Comparison of ENCODE assay signal across 13 cellular contexts in genomic region chr14:22334275-22334577, GRCh38.
DNase-seq lines count a peak whose midpoint lies in the region; ATAC-seq, FAIRE-seq and TF ChIP-seq lines count a peak whose summit lies in the region.
"Had no signal": no experiment of that assay in that cellular context is flagged by ENCODE, and none has a peak within 500 bp of the region (broad histone marks: within the 10 kb centered on the region; RNA-seq: fewer than 3 reads in every experiment).

No MANE protein-coding gene starts in this region.

- H3K4me2 ChIP-seq in HepG2 (ENCODE audit: low read depth, low read length): peak overlapping the region; percentile 34
- peak overlapping the region; percentile 26 for H3K4me2 ChIP-seq in astrocyte (ENCODE audit: low read length)
- no peak overlapping the region for H3K4me2 ChIP-seq in hepatocyte

- ATAC-seq in HepG2: no peak
- ATAC-seq in right lobe of liver: no peak
- no peak for ATAC-seq in GM19023 (IDR thresholded peaks at IDR 0.05; ENCODE audit: unreplicated experiment)

- DNase-seq in HepG2 (ENCODE audit: low spot score): no peak
- DNase-seq in right lobe of liver: no peak
- no peak for DNase-seq in astrocyte (ENCODE audit: low read depth)
- DNase-seq in hepatocyte (ENCODE audit: low spot score): no peak
- no peak for DNase-seq in vagina (ENCODE audit: extremely low spot score in 2 of 2)
- DNase-seq in NCI-H1105 treated with DMSO at 0.1 percent for 48 hours (lab: John Stamatoyannopoulos, UW): no peak
- no peak for DNase-seq in NCI-H2081 (lab: John Stamatoyannopoulos, UW)
- DNase-seq: KG1, NCI-H1092 treated with DMSO at 0.1 percent for 48 hours, NCI-H187, NCI-H2171 treated with DMSO at 0.1 percent for 48 hours, NCI-H510A had no signal

- TF ChIP-seq CTCF in HepG2 (CRISPR knock-in tag; IDR thresholded peaks at IDR 0.05): no peak
- no peak for TF ChIP-seq CTCF in right lobe of liver (IDR thresholded peaks at IDR 0.05)
- TF ChIP-seq CTCF in astrocyte (IDR thresholded peaks at IDR 0.05; ENCODE audit: insufficient read depth, low read depth, low read length): no peak
- TF ChIP-seq CTCF in hepatocyte (IDR thresholded peaks at IDR 0.05; ENCODE audit: poor library complexity): no peak
- TF ChIP-seq CTCF in vagina (IDR thresholded peaks at IDR 0.05): no peak

- H3K4me1 Mint-ChIP-seq in astrocyte (ENCODE audit: low read depth, unreplicated experiment): peaks cover 13% of the 10 kb centered on the region

- H3K27ac Mint-ChIP-seq in astrocyte (ENCODE audit: unreplicated experiment): no peak overlapping the region

- no TSS peak for BruUV-seq in HepG2 (replicated peaks; lab: Mats Ljungman, UMichigan)

- peaks cover 57% of the 10 kb centered on the region for H3K4me1 ChIP-seq in HepG2 (ENCODE audit: insufficient read depth, low read length)
- H3K4me1 ChIP-seq in right lobe of liver: no peaks in the 10 kb centered on the region
- H3K4me1 ChIP-seq in astrocyte (ENCODE audit: insufficient read depth, low read length): peaks cover 4% of the 10 kb centered on the region
- H3K4me1 ChIP-seq in hepatocyte (ENCODE audit: insufficient read depth): peaks cover 3% of the 10 kb centered on the region
- H3K4me1 ChIP-seq in vagina: peaks cover 22% of the 10 kb centered on the region

- no peaks in the 10 kb centered on the region for H3K9me2 ChIP-seq in hepatocyte (replicated peaks; ENCODE audit: insufficient read depth)

- no peaks in the 10 kb centered on the region for H3K9me3 Mint-ChIP-seq in astrocyte (ENCODE audit: unreplicated experiment)

- 9% methylated on average over 4 of the region's 4 CpGs for WGBS in HepG2 (ENCODE audit: low lambda C conversion rate)
- WGBS in right lobe of liver (ENCODE audit: insufficient coverage, low coverage, low lambda C conversion rate, missing lambda C conversion rate): 43% methylated on average over 4 of the region's 4 CpGs
- WGBS in hepatocyte (ENCODE audit: low lambda C conversion rate, missing lambda C conversion rate): 47% methylated on average over 4 of the region's 4 CpGs

- H3K79me2 ChIP-seq in HepG2 (ENCODE audit: insufficient read depth, low read length) (no peaks in the 10 kb centered on the region), astrocyte (ENCODE audit: insufficient read depth, low read length) (no peaks in the 10 kb centered on the region), hepatocyte (no peaks in the 10 kb centered on the region)

- H3K36me3 Mint-ChIP-seq in astrocyte (ENCODE audit: low read depth, unreplicated experiment): no peaks in the 10 kb centered on the region

- H3K27me3 ChIP-seq in HepG2 (ENCODE audit: control insufficient read depth in 1 of 2, insufficient read depth in 2 of 2, low read length in 2 of 2): peaks cover 0 to 3% of the 10 kb centered on the region in 2 experiments; a peak in 1 of 5 replicates
- no peaks in the 10 kb centered on the region for H3K27me3 ChIP-seq in right lobe of liver
- no peaks in the 10 kb centered on the region for H3K27me3 ChIP-seq in astrocyte (ENCODE audit: insufficient read depth, low read length)
- no peaks in the 10 kb centered on the region for H3K27me3 ChIP-seq in hepatocyte
- no peaks in the 10 kb centered on the region for H3K27me3 ChIP-seq in vagina

- TF ChIP-seq EP300 in HepG2 (IDR thresholded peaks at IDR 0.05; ENCODE audit: low read depth in 2 of 2, low read length in 2 of 2): no peak
- TF ChIP-seq EP300 in HepG2 (CRISPR knock-in tag; IDR thresholded peaks at IDR 0.05; ENCODE audit: borderline replicate concordance): no peak

- POLR2A ChIA-PET in HepG2 (lab: Yijun Ruan, JAX): interaction anchor here (1.6 to 1.7 kb wide), 2 partner anchors 255 to 432 kb away, joined by 4 to 5 read pairs; partner anchors contain the start of genes DAD1 and OXA1L

- H3K27ac ChIP-seq in HepG2 (ENCODE audit: extremely low read length, insufficient read depth, low read length): no peak overlapping the region
- H3K27ac ChIP-seq in right lobe of liver: no peak overlapping the region
- no peak overlapping the region for H3K27ac ChIP-seq in astrocyte (ENCODE audit: low read depth, low read length)
- peak overlapping the region; percentile 8 for H3K27ac ChIP-seq in hepatocyte
- peak overlapping the region; percentile 25 for H3K27ac ChIP-seq in vagina

- TF ChIP-seq POLR2A in HepG2 (IDR thresholded peaks at IDR 0.05; ENCODE audit: insufficient read depth in 1 of 2, low read depth in 2 of 2, low read length in 2 of 2): no peak
- no peak for TF ChIP-seq POLR2A in right lobe of liver (IDR thresholded peaks at IDR 0.05)
- no peak for TF ChIP-seq POLR2A in vagina (IDR thresholded peaks at IDR 0.05)

- TF ChIP-seq RAD21 in HepG2 (CRISPR knock-in tag; IDR thresholded peaks at IDR 0.05): no peak

- H3K36me3 ChIP-seq in HepG2 (replicated peaks in 1 of 2; ENCODE audit: control insufficient read depth in 1 of 2, insufficient read depth in 2 of 2, low read length in 2 of 2) (no peaks in the 10 kb centered on the region), right lobe of liver (no peaks in the 10 kb centered on the region), astrocyte (ENCODE audit: insufficient read depth, low read length) (no peaks in the 10 kb centered on the region), hepatocyte (replicated peaks; ENCODE audit: insufficient read depth, low read depth) (no peaks in the 10 kb centered on the region), vagina (no peaks in the 10 kb centered on the region)

- H2AFZ ChIP-seq in HepG2 (ENCODE audit: low read length) (no peak overlapping the region), astrocyte (ENCODE audit: low read depth, low read length) (no peak overlapping the region), hepatocyte (no peak overlapping the region)

- peak overlapping the region in 1 of 3 experiments; percentile 5; a peak in 2 of 6 replicates for H3K4me3 ChIP-seq in HepG2 (replicated peaks in 1 of 3; ENCODE audit: insufficient read depth in 1 of 3, low read depth in 2 of 3, low read length in 3 of 3)
- no peak overlapping the region for H3K4me3 ChIP-seq in right lobe of liver
- H3K4me3 ChIP-seq in astrocyte (ENCODE audit: insufficient read depth, low read depth, low read length): no peak overlapping the region
- no peak overlapping the region for H3K4me3 ChIP-seq in hepatocyte
- no peak overlapping the region for H3K4me3 ChIP-seq in vagina

- FAIRE-seq in HepG2 (lab: Jason Lieb, UNC): no peak
- FAIRE-seq in astrocyte (lab: Jason Lieb, UNC): no peak

- H3K9me3 ChIP-seq in HepG2 (ENCODE audit: low read length) (peaks cover 22% of the 10 kb centered on the region), right lobe of liver (no peaks in the 10 kb centered on the region), astrocyte (ENCODE audit: insufficient read depth, low read depth, low read length) (peaks cover 4% of the 10 kb centered on the region), hepatocyte (ENCODE audit: low read depth) (no peaks in the 10 kb centered on the region), vagina (no peaks in the 10 kb centered on the region)

- CTCF ChIA-PET in HepG2 (lab: Yijun Ruan, JAX; ENCODE audit: low intra/inter-chr PET ratio, low total read pairs): interaction anchor here (1.5 kb wide), 1 partner anchor 20 kb away, joined by 5 read pairs; no protein-coding TSS in a partner anchor

- intact Hi-C loops in HepG2 (cut with micrococcal nuclease; ENCODE audit: unreplicated experiment) (no loop called here), right lobe of liver (cut with DNase I) (no loop called here), vagina (cut with DNase I) (no loop called here)

- no peak overlapping the region for H3K4me3 Mint-ChIP-seq in astrocyte (ENCODE audit: unreplicated experiment)

- H3K9ac ChIP-seq in HepG2 (ENCODE audit: insufficient read depth, low read depth, low read length): no peak overlapping the region
- no peak overlapping the region for H3K9ac ChIP-seq in astrocyte (ENCODE audit: low read length)

- in situ Hi-C loops in HepG2 (cut with HindIII; ENCODE audit: extremely low pct_ligation_motif_present, low pct_unique_long_range_greater_than_20kb): no loop called here

- no peaks in the 10 kb centered on the region for H3K27me3 Mint-ChIP-seq in astrocyte (ENCODE audit: low read depth, unreplicated experiment)

- no peaks in the 10 kb centered on the region for H4K20me1 ChIP-seq in HepG2 (ENCODE audit: insufficient read depth, low read length)
- H4K20me1 ChIP-seq in astrocyte (ENCODE audit: insufficient read depth, low read length): no peaks in the 10 kb centered on the region
- H4K20me1 ChIP-seq in hepatocyte (ENCODE audit: insufficient read depth, poor library complexity, severe bottlenecking): no peaks in the 10 kb centered on the region

TF ChIP-seq in HepG2, 621 proteins besides CTCF, POLR2A, EP300 and RAD21:
- TF ChIP-seq ASH2L (IDR thresholded peaks at IDR 0.05; ENCODE audit: insufficient read length, low read depth, low read length) (peak; percentile 5), ZNF816 (CRISPR knock-in tag; IDR thresholded peaks at IDR 0.05; ENCODE audit: borderline replicate concordance) (0 out of 2 replicates have a peak, but pooled peaks have one; percentile 23), ZNF614 (CRISPR knock-in tag; IDR thresholded peaks at IDR 0.05; ENCODE audit: borderline replicate concordance) (no peak)
- TF ChIP-seq, protein P1, sequence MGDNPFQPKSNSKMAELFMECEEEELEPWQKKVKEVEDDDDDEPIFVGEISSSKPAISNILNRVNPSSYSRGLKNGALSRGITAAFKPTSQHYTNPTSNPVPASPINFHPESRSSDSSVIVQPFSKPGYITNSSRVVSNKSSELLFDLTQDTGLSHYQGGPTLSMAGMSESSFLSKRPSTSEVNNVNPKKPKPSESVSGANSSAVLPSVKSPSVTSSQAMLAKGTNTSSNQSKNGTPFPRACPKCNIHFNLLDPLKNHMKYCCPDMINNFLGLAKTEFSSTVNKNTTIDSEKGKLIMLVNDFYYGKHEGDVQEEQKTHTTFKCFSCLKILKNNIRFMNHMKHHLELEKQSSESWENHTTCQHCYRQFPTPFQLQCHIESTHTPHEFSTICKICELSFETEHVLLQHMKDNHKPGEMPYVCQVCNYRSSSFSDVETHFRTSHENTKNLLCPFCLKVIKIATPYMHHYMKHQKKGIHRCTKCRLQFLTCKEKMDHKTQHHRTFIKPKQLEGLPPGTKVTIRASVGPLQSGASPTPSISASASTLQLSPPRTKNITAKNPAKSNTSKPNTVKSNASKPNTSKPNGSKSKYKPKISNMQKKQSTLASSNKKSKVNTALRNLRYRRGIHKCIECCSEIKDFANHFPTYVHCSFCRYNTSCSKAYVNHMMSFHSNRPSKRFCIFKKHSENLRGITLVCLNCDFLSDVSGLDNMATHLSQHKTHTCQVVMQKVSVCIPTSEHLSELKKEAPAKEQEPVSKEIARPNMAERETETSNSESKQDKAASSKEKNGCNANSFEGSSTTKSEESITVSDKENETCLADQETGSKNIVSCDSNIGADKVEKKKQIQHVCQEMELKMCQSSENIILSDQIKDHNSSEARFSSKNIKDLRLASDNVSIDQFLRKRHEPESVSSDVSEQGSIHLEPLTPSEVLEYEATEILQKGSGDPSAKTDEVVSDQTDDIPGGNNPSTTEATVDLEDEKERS (CRISPR knock-in tag; IDR thresholded peaks at IDR 0.05): peak; percentile 85

Comparison
In these comparisons a context has a peak if more than half of its experiments do, and no peak if none do; other contexts are left out.
1. H3K27ac ChIP-seq: peak in hepatocyte (single experiment) and vagina (single experiment); none in HepG2 (single experiment), right lobe of liver (0 of 3) and astrocyte (single experiment).